ENCODE assay signal across 1 cellular context in the genomic region with DNA sequence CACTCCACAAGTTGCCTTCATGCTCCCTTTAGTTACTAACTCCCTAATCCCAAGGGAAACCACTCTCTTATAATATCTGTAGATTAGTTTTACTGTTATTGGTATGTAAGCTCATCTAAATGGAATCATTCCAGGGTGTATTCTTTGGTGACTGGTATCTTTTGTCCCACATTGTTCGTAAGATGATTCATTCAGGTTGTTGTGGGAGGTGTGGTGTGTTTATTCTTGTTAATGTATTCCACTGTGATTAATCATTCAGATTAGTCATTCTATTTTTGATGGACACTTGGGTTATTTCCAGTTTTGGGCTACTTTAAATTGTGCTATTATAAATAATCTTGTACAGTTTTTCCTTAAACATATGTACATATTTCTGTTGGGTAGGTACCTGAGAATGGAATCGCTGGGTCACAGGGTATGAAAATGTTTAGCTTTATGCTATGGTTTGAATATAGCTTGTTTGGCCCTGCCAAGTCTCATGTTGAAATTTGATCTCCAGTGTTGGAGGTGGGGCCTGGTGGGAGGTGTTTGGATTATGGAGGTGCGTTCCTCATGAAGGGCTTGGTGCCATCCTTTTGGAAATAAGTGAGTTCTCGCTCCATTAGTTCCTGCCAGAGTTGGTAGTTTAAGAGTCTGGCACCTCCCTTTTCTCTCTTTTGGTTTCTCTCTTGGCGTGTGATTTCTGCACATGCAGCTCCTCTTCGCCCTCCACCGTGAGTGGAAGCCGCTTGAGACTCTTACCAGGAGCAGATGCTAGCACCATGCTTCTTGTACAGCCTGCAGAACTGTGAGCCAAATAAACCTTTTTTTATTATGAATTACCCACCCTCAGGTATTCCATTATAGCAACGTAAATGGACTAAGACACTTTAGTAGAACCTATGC.
TF ChIP-seq lines count a peak whose summit lies in the region.

No MANE protein-coding gene starts in this region.

TF ChIP-seq in HEK293, 187 proteins besides CTCF, POLR2A, EP300 and RAD21 (continued from another document and continues in another):
- TF ChIP-seq, protein P1, sequence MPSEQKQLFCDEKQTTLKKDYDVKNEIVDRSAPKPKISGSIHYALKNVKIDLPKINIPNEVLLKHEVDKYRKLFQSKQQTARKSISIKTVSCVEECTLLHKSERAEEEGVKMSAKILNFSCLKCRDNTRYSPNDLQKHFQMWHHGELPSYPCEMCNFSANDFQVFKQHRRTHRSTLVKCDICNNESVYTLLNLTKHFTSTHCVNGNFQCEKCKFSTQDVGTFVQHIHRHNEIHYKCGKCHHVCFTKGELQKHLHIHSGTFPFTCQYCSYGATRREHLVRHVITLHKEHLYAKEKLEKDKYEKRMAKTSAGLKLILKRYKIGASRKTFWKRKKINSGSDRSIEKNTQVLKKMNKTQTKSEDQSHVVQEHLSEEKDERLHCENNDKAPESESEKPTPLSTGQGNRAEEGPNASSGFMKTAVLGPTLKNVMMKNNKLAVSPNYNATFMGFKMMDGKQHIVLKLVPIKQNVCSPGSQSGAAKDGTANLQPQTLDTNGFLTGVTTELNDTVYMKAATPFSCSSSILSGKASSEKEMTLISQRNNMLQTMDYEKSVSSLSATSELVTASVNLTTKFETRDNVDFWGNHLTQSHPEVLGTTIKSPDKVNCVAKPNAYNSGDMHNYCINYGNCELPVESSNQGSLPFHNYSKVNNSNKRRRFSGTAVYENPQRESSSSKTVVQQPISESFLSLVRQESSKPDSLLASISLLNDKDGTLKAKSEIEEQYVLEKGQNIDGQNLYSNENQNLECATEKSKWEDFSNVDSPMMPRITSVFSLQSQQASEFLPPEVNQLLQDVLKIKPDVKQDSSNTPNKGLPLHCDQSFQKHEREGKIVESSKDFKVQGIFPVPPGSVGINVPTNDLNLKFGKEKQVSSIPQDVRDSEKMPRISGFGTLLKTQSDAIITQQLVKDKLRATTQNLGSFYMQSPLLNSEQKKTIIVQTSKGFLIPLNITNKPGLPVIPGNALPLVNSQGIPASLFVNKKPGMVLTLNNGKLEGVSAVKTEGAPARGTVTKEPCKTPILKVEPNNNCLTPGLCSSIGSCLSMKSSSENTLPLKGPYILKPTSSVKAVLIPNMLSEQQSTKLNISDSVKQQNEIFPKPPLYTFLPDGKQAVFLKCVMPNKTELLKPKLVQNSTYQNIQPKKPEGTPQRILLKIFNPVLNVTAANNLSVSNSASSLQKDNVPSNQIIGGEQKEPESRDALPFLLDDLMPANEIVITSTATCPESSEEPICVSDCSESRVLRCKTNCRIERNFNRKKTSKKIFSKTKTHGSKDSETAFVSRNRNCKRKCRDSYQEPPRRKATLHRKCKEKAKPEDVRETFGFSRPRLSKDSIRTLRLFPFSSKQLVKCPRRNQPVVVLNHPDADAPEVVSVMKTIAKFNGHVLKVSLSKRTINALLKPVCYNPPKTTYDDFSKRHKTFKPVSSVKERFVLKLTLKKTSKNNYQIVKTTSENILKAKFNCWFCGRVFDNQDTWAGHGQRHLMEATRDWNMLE (tag by site-specific recombination; conservative IDR thresholded peaks at IDR 0.05; ENCODE audit: low read depth) = 0 out of 2 replicates have a peak, but pooled peaks have one; percentile 19
- TF ChIP-seq ZNF248 (tag by site-specific recombination; IDR thresholded peaks at IDR 0.05) = no peak
- TF ChIP-seq ZNF416 (tag by site-specific recombination; IDR thresholded peaks at IDR 0.05) = no peak
- TF ChIP-seq, protein P2, sequence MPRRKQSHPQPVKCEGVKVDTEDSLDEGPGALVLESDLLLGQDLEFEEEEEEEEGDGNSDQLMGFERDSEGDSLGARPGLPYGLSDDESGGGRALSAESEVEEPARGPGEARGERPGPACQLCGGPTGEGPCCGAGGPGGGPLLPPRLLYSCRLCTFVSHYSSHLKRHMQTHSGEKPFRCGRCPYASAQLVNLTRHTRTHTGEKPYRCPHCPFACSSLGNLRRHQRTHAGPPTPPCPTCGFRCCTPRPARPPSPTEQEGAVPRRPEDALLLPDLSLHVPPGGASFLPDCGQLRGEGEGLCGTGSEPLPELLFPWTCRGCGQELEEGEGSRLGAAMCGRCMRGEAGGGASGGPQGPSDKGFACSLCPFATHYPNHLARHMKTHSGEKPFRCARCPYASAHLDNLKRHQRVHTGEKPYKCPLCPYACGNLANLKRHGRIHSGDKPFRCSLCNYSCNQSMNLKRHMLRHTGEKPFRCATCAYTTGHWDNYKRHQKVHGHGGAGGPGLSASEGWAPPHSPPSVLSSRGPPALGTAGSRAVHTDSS (tag by site-specific recombination; IDR thresholded peaks at IDR 0.05) = no peak
- TF ChIP-seq ZNF660 (tag by site-specific recombination; IDR thresholded peaks at IDR 0.05) = no peak
- TF ChIP-seq ZNF529 (tag by site-specific recombination; IDR thresholded peaks at IDR 0.05; ENCODE audit: insufficient replicate concordance) = no peak
- TF ChIP-seq, protein P3, sequence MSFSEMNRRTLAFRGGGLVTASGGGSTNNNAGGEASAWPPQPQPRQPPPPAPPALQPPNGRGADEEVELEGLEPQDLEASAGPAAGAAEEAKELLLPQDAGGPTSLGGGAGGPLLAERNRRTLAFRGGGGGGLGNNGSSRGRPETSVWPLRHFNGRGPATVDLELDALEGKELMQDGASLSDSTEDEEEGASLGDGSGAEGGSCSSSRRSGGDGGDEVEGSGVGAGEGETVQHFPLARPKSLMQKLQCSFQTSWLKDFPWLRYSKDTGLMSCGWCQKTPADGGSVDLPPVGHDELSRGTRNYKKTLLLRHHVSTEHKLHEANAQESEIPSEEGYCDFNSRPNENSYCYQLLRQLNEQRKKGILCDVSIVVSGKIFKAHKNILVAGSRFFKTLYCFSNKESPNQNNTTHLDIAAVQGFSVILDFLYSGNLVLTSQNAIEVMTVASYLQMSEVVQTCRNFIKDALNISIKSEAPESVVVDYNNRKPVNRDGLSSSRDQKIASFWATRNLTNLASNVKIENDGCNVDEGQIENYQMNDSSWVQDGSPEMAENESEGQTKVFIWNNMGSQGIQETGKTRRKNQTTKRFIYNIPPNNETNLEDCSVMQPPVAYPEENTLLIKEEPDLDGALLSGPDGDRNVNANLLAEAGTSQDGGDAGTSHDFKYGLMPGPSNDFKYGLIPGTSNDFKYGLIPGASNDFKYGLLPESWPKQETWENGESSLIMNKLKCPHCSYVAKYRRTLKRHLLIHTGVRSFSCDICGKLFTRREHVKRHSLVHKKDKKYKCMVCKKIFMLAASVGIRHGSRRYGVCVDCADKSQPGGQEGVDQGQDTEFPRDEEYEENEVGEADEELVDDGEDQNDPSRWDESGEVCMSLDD (tag by site-specific recombination; IDR thresholded peaks at IDR 0.05) = no peak
- TF ChIP-seq, protein P4, sequence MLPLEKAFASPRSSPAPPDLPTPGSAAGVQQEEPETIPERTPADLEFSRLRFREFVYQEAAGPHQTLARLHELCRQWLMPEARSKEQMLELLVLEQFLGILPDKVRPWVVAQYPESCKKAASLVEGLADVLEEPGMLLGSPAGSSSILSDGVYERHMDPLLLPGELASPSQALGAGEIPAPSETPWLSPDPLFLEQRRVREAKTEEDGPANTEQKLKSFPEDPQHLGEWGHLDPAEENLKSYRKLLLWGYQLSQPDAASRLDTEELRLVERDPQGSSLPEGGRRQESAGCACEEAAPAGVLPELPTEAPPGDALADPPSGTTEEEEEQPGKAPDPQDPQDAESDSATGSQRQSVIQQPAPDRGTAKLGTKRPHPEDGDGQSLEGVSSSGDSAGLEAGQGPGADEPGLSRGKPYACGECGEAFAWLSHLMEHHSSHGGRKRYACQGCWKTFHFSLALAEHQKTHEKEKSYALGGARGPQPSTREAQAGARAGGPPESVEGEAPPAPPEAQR (tag by site-specific recombination; IDR thresholded peaks at IDR 0.05) = no peak
- 0 out of 2 replicates have a peak, but pooled peaks have one; percentile 7 for TF ChIP-seq PRDM1 (tag by site-specific recombination; IDR thresholded peaks at IDR 0.05)
- TF ChIP-seq ZSCAN23 (tag by site-specific recombination; IDR thresholded peaks at IDR 0.05) = 0 out of 2 replicates have a peak, but pooled peaks have one; percentile 51
- peak; percentile 41; the same call in 1 of the 2 replicates for TF ChIP-seq ZXDB (tag by site-specific recombination; IDR thresholded peaks at IDR 0.05)
- TF ChIP-seq EGR2 (tag by site-specific recombination; IDR thresholded peaks at IDR 0.05; ENCODE audit: low read depth) = peak; percentile 53; the same call in 1 of the 2 replicates
- TF ChIP-seq ZNF211 (tag by site-specific recombination; IDR thresholded peaks at IDR 0.05; ENCODE audit: low read depth) = no peak
- TF ChIP-seq ZNF76 (tag by site-specific recombination; IDR thresholded peaks at IDR 0.05; ENCODE audit: borderline replicate concordance, low read depth) = no peak
- TF ChIP-seq ZNF623 (tag by site-specific recombination; IDR thresholded peaks at IDR 0.05) = no peak
- TF ChIP-seq, protein P5, sequence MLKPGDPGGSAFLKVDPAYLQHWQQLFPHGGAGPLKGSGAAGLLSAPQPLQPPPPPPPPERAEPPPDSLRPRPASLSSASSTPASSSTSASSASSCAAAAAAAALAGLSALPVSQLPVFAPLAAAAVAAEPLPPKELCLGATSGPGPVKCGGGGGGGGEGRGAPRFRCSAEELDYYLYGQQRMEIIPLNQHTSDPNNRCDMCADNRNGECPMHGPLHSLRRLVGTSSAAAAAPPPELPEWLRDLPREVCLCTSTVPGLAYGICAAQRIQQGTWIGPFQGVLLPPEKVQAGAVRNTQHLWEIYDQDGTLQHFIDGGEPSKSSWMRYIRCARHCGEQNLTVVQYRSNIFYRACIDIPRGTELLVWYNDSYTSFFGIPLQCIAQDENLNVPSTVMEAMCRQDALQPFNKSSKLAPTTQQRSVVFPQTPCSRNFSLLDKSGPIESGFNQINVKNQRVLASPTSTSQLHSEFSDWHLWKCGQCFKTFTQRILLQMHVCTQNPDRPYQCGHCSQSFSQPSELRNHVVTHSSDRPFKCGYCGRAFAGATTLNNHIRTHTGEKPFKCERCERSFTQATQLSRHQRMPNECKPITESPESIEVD (tag by site-specific recombination; IDR thresholded peaks at IDR 0.05) = peak; percentile 78
- TF ChIP-seq, protein P6, sequence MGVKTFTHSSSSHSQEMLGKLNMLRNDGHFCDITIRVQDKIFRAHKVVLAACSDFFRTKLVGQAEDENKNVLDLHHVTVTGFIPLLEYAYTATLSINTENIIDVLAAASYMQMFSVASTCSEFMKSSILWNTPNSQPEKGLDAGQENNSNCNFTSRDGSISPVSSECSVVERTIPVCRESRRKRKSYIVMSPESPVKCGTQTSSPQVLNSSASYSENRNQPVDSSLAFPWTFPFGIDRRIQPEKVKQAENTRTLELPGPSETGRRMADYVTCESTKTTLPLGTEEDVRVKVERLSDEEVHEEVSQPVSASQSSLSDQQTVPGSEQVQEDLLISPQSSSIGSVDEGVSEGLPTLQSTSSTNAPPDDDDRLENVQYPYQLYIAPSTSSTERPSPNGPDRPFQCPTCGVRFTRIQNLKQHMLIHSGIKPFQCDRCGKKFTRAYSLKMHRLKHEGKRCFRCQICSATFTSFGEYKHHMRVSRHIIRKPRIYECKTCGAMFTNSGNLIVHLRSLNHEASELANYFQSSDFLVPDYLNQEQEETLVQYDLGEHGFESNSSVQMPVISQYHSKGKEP (tag by site-specific recombination; IDR thresholded peaks at IDR 0.05) = no peak
- TF ChIP-seq ZNF624 (tag by site-specific recombination; IDR thresholded peaks at IDR 0.05) = no peak
- TF ChIP-seq ZNF658 (tag by site-specific recombination; IDR thresholded peaks at IDR 0.05) = no peak
- no peak for TF ChIP-seq ZBTB8A (tag by site-specific recombination; IDR thresholded peaks at IDR 0.05)
- TF ChIP-seq, protein P7, sequence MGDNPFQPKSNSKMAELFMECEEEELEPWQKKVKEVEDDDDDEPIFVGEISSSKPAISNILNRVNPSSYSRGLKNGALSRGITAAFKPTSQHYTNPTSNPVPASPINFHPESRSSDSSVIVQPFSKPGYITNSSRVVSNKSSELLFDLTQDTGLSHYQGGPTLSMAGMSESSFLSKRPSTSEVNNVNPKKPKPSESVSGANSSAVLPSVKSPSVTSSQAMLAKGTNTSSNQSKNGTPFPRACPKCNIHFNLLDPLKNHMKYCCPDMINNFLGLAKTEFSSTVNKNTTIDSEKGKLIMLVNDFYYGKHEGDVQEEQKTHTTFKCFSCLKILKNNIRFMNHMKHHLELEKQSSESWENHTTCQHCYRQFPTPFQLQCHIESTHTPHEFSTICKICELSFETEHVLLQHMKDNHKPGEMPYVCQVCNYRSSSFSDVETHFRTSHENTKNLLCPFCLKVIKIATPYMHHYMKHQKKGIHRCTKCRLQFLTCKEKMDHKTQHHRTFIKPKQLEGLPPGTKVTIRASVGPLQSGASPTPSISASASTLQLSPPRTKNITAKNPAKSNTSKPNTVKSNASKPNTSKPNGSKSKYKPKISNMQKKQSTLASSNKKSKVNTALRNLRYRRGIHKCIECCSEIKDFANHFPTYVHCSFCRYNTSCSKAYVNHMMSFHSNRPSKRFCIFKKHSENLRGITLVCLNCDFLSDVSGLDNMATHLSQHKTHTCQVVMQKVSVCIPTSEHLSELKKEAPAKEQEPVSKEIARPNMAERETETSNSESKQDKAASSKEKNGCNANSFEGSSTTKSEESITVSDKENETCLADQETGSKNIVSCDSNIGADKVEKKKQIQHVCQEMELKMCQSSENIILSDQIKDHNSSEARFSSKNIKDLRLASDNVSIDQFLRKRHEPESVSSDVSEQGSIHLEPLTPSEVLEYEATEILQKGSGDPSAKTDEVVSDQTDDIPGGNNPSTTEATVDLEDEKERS (tag by site-specific recombination; IDR thresholded peaks at IDR 0.05) = no peak
- TF ChIP-seq ZNF266 (tag by site-specific recombination; IDR thresholded peaks at IDR 0.05; ENCODE audit: low read depth) = no peak
- TF ChIP-seq ZNF792 (tag by site-specific recombination; IDR thresholded peaks at IDR 0.05) = no peak
- TF ChIP-seq WT1 (tag by site-specific recombination; IDR thresholded peaks at IDR 0.05) = peak; percentile 73
- TF ChIP-seq ZBTB48 (tag by site-specific recombination; IDR thresholded peaks at IDR 0.05) = no peak
- TF ChIP-seq, protein P8, sequence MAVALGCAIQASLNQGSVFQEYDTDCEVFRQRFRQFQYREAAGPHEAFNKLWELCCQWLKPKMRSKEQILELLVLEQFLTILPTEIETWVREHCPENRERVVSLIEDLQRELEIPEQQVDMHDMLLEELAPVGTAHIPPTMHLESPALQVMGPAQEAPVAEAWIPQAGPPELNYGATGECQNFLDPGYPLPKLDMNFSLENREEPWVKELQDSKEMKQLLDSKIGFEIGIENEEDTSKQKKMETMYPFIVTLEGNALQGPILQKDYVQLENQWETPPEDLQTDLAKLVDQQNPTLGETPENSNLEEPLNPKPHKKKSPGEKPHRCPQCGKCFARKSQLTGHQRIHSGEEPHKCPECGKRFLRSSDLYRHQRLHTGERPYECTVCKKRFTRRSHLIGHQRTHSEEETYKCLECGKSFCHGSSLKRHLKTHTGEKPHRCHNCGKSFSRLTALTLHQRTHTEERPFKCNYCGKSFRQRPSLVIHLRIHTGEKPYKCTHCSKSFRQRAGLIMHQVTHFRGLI (tag by site-specific recombination; IDR thresholded peaks at IDR 0.05) = no peak
- TF ChIP-seq KLF10 (tag by site-specific recombination; IDR thresholded peaks at IDR 0.05) = peak; percentile 85
- TF ChIP-seq, protein P9, sequence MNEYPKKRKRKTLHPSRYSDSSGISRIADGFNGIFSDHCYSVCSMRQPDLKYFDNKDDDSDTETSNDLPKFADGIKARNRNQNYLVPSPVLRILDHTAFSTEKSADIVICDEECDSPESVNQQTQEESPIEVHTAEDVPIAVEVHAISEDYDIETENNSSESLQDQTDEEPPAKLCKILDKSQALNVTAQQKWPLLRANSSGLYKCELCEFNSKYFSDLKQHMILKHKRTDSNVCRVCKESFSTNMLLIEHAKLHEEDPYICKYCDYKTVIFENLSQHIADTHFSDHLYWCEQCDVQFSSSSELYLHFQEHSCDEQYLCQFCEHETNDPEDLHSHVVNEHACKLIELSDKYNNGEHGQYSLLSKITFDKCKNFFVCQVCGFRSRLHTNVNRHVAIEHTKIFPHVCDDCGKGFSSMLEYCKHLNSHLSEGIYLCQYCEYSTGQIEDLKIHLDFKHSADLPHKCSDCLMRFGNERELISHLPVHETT (tag by site-specific recombination; IDR thresholded peaks at IDR 0.05) = peak; percentile 51; the same call in 1 of the 2 replicates
- peak; percentile 53; the same call in 1 of the 2 replicates for TF ChIP-seq SP3 (tag by site-specific recombination; IDR thresholded peaks at IDR 0.05)
